11 cellular contexts compared by ENCODE assay signal in the genomic region with DNA sequence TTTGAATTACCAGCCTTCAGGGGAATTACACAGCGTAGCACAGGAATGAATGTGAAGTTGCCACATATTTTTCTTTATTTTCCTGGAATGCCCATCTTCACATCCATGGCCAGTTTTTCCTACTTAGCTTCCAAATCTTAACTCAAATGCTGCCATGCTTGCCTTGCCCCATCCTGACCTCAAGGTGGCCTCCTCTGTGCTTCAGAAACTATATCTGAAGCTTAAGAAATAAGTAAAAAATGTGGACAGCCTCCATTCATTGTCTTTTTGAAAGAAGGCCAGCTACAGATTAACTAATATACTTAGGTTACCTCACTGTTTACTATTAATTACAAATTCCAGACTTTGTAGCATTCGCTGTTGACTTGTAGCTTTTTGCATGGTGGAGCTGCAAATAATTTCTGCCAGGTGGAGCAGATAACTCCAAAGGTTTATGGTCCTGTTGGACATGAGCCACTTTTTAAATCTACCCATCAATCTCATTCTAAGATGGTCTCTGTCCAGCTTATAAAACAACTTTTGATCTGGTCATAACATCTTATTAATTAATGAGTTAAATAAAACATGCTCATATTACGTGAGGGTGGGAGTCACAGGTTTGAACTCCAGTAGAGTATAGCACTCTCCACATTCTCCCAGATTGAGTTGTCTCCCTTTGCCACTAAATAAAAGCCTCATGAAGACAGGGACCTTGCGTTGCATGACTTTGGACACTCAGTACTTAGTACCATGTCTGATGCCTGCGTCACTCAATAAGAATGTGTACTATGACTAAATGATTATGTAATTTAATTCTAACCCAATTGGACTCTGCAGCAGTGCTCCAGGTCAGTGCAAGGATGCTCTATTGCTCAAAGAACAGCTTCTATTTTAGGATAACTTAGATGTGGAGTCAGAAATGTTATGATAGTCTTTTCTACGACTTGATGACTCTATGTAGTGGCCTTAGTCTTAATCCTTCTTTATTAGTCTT.
DNase-seq lines count a peak whose midpoint lies in the region; ATAC-seq, FAIRE-seq and TF ChIP-seq lines count a peak whose summit lies in the region.
"Had no signal": no experiment of that assay in that cellular context is flagged by ENCODE, and none has a peak within 500 bp of the region (broad histone marks: within the 10 kb centered on the region; RNA-seq: fewer than 3 reads in every experiment).

No MANE protein-coding gene starts in this region.

- H3K9me3 ChIP-seq in pancreas = no peaks in the 10 kb centered on the region

- H3K27me3 ChIP-seq in pancreas = no peaks in the 10 kb centered on the region

- ATAC-seq in pancreas (peak in 3 of 4 donors; percentile 11 to 44 (median 32)), GM21423 (IDR thresholded peaks at IDR 0.05; ENCODE audit: unreplicated experiment) (no peak)

- no peak overlapping the region for H3K4me3 ChIP-seq in pancreas

- no peaks in the 10 kb centered on the region for H3K36me3 ChIP-seq in pancreas

- peak overlapping the region; percentile 9 for H3K27ac Mint-ChIP-seq in dendritic cell treated with granulocyte-macrophage colony-stimulating factor and Interleukin-4, amounts not matched to agents 40 ng/mL and 50 ng/mL, for 4 days
- H3K27ac Mint-ChIP-seq: activated naive CD4-positive, alpha-beta T cell treated with anti-CD3 and anti-CD28 coated beads, Interleukin-2, amount 10 ng/mL, durations not matched to agents 7 days and 5 days had no signal

- DNase-seq in DMS53 (lab: John Stamatoyannopoulos, UW) (peak; percentile 30), DMS53 treated with DMSO at 0.1 percent for 48 hours (lab: John Stamatoyannopoulos, UW; ENCODE audit: unreplicated experiment) (no peak), MV-4-11 (lab: John Stamatoyannopoulos, UW) (peak; percentile 14), pancreas (no peak), CD1c-positive myeloid dendritic cell (ENCODE audit: extremely low spot score) (no peak), nucleus accumbens (lab: John Stamatoyannopoulos, UW) (no peak)
- DNase-seq: activated naive CD4-positive, alpha-beta T cell treated with anti-CD3 and anti-CD28 coated beads, Interleukin-2, amount 10 ng/mL, durations not matched to agents 7 days and 5 days; NCI-H2107 had no signal

- 73 to 86% methylated on average over 6 of the region's 6 CpGs for WGBS in pancreas, 2 donors

- no peak overlapping the region for H3K27ac ChIP-seq in pancreas

- H3K9me3 Mint-ChIP-seq in dendritic cell treated with granulocyte-macrophage colony-stimulating factor and Interleukin-4, amounts not matched to agents 40 ng/mL and 50 ng/mL, for 4 days = no peaks in the 10 kb centered on the region
- H3K9me3 Mint-ChIP-seq: activated naive CD4-positive, alpha-beta T cell treated with anti-CD3 and anti-CD28 coated beads, Interleukin-2, amount 10 ng/mL, durations not matched to agents 7 days and 5 days had no signal

- H3K4me1 Mint-ChIP-seq in dendritic cell treated with granulocyte-macrophage colony-stimulating factor and Interleukin-4, amounts not matched to agents 40 ng/mL and 50 ng/mL, for 4 days (ENCODE audit: low read depth) = peaks cover 18% of the 10 kb centered on the region
- H3K4me1 Mint-ChIP-seq: activated naive CD4-positive, alpha-beta T cell treated with anti-CD3 and anti-CD28 coated beads, Interleukin-2, amount 10 ng/mL, durations not matched to agents 7 days and 5 days had no signal

- intact Hi-C loops in dendritic cell treated with granulocyte-macrophage colony-stimulating factor and Interleukin-4, amounts not matched to agents 40 ng/mL and 50 ng/mL, for 4 days (cut with micrococcal nuclease) = no loop called here
- intact Hi-C loops in pancreas (cut with DNase I) = no loop called here

- H3K4me1 ChIP-seq in pancreas = no peaks in the 10 kb centered on the region

- H3K4me3 Mint-ChIP-seq in dendritic cell treated with granulocyte-macrophage colony-stimulating factor and Interleukin-4, amounts not matched to agents 40 ng/mL and 50 ng/mL, for 4 days = no peak overlapping the region
- H3K4me3 Mint-ChIP-seq: activated naive CD4-positive, alpha-beta T cell treated with anti-CD3 and anti-CD28 coated beads, Interleukin-2, amount 10 ng/mL, durations not matched to agents 7 days and 5 days had no signal

- no peak for FAIRE-seq in pancreas (lab: Jason Lieb, UNC)
- FAIRE-seq: A204.1 had no signal

- TF ChIP-seq CTCF in pancreas (IDR thresholded peaks at IDR 0.05) = no peak

- H3K36me3 Mint-ChIP-seq in dendritic cell treated with granulocyte-macrophage colony-stimulating factor and Interleukin-4, amounts not matched to agents 40 ng/mL and 50 ng/mL, for 4 days (ENCODE audit: low read depth) = no peaks in the 10 kb centered on the region
- H3K36me3 Mint-ChIP-seq: activated naive CD4-positive, alpha-beta T cell treated with anti-CD3 and anti-CD28 coated beads, Interleukin-2, amount 10 ng/mL, durations not matched to agents 7 days and 5 days had no signal

- H3K27me3 Mint-ChIP-seq in dendritic cell treated with granulocyte-macrophage colony-stimulating factor and Interleukin-4, amounts not matched to agents 40 ng/mL and 50 ng/mL, for 4 days = no peaks in the 10 kb centered on the region
- H3K27me3 Mint-ChIP-seq: activated naive CD4-positive, alpha-beta T cell treated with anti-CD3 and anti-CD28 coated beads, Interleukin-2, amount 10 ng/mL, durations not matched to agents 7 days and 5 days had no signal

Comparison
In these comparisons a context has a peak if more than half of its experiments do, and no peak if none do; other contexts are left out.
1. DNase-seq: peak in DMS53 (single experiment) and MV-4-11 (single experiment); none in DMS53 treated with DMSO at 0.1 percent for 48 hours (single experiment), pancreas (0 of 6), CD1c-positive myeloid dendritic cell (single experiment) and nucleus accumbens (0 of 56).